ENCODE assay signal across 1 cellular context in genomic region chr6:124962617-124963415, GRCh38.
A peak's percentile ranks its signal among the peaks of the same experiment; 100 is the strongest.
TF ChIP-seq lines count a peak whose summit lies in the region.

No MANE protein-coding gene starts in this region.

TF ChIP-seq in HEK293, 187 proteins besides CTCF, POLR2A, EP300 and RAD21 (continued from another document and continues in another):
- TF ChIP-seq, protein P1, sequence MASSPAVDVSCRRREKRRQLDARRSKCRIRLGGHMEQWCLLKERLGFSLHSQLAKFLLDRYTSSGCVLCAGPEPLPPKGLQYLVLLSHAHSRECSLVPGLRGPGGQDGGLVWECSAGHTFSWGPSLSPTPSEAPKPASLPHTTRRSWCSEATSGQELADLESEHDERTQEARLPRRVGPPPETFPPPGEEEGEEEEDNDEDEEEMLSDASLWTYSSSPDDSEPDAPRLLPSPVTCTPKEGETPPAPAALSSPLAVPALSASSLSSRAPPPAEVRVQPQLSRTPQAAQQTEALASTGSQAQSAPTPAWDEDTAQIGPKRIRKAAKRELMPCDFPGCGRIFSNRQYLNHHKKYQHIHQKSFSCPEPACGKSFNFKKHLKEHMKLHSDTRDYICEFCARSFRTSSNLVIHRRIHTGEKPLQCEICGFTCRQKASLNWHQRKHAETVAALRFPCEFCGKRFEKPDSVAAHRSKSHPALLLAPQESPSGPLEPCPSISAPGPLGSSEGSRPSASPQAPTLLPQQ (tag by site-specific recombination; IDR thresholded peaks at IDR 0.05), result no peak
- TF ChIP-seq, protein P2, sequence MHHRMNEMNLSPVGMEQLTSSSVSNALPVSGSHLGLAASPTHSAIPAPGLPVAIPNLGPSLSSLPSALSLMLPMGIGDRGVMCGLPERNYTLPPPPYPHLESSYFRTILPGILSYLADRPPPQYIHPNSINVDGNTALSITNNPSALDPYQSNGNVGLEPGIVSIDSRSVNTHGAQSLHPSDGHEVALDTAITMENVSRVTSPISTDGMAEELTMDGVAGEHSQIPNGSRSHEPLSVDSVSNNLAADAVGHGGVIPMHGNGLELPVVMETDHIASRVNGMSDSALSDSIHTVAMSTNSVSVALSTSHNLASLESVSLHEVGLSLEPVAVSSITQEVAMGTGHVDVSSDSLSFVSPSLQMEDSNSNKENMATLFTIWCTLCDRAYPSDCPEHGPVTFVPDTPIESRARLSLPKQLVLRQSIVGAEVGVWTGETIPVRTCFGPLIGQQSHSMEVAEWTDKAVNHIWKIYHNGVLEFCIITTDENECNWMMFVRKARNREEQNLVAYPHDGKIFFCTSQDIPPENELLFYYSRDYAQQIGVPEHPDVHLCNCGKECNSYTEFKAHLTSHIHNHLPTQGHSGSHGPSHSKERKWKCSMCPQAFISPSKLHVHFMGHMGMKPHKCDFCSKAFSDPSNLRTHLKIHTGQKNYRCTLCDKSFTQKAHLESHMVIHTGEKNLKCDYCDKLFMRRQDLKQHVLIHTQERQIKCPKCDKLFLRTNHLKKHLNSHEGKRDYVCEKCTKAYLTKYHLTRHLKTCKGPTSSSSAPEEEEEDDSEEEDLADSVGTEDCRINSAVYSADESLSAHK (tag by site-specific recombination; IDR thresholded peaks at IDR 0.05), result peak; percentile 8; the same call in 1 of the 2 replicates
- TF ChIP-seq KLF16 (tag by site-specific recombination; IDR thresholded peaks at IDR 0.05), result peak; percentile 77
- TF ChIP-seq ZNF146 (tag by site-specific recombination; IDR thresholded peaks at IDR 0.05), result no peak
- no peak for TF ChIP-seq ZNF175 (tag by site-specific recombination; IDR thresholded peaks at IDR 0.05)
- TF ChIP-seq KLF9 (tag by site-specific recombination; IDR thresholded peaks at IDR 0.05; ENCODE audit: low read depth), result peak; percentile 31; the same call in 1 of the 2 replicates
- TF ChIP-seq ZNF654 (tag by site-specific recombination; IDR thresholded peaks at IDR 0.05; ENCODE audit: low read depth), result no peak
- TF ChIP-seq ZNF677 (tag by site-specific recombination; IDR thresholded peaks at IDR 0.05), result no peak
- 0 out of 2 replicates have a peak, but pooled peaks have one; percentile 28 for TF ChIP-seq ZNF423 (tag by site-specific recombination; IDR thresholded peaks at IDR 0.05)
- TF ChIP-seq, protein P3, sequence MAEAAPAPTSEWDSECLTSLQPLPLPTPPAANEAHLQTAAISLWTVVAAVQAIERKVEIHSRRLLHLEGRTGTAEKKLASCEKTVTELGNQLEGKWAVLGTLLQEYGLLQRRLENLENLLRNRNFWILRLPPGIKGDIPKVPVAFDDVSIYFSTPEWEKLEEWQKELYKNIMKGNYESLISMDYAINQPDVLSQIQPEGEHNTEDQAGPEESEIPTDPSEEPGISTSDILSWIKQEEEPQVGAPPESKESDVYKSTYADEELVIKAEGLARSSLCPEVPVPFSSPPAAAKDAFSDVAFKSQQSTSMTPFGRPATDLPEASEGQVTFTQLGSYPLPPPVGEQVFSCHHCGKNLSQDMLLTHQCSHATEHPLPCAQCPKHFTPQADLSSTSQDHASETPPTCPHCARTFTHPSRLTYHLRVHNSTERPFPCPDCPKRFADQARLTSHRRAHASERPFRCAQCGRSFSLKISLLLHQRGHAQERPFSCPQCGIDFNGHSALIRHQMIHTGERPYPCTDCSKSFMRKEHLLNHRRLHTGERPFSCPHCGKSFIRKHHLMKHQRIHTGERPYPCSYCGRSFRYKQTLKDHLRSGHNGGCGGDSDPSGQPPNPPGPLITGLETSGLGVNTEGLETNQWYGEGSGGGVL (tag by site-specific recombination; IDR thresholded peaks at IDR 0.05), result peak; percentile 90
- no peak for TF ChIP-seq ZNF274 (IDR thresholded peaks at IDR 0.05; ENCODE audit: low read length)
- TF ChIP-seq ZNF274 (tag by site-specific recombination; IDR thresholded peaks at IDR 0.05; ENCODE audit: borderline replicate concordance), result no peak
- TF ChIP-seq, protein P4, sequence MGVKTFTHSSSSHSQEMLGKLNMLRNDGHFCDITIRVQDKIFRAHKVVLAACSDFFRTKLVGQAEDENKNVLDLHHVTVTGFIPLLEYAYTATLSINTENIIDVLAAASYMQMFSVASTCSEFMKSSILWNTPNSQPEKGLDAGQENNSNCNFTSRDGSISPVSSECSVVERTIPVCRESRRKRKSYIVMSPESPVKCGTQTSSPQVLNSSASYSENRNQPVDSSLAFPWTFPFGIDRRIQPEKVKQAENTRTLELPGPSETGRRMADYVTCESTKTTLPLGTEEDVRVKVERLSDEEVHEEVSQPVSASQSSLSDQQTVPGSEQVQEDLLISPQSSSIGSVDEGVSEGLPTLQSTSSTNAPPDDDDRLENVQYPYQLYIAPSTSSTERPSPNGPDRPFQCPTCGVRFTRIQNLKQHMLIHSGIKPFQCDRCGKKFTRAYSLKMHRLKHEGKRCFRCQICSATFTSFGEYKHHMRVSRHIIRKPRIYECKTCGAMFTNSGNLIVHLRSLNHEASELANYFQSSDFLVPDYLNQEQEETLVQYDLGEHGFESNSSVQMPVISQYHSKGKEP (tag by site-specific recombination; IDR thresholded peaks at IDR 0.05), result no peak
- TF ChIP-seq ZBTB20 (tag by site-specific recombination; IDR thresholded peaks at IDR 0.05), result peak; percentile 84
- TF ChIP-seq ZBTB7A (tag by site-specific recombination; IDR thresholded peaks at IDR 0.05; ENCODE audit: low read depth), result 0 out of 2 replicates have a peak, but pooled peaks have one; percentile 55
- peak; percentile 50; the same call in 1 of the 2 replicates for TF ChIP-seq ZEB2 (tag by site-specific recombination; IDR thresholded peaks at IDR 0.05)
- peak; percentile 31; the same call in 1 of the 2 replicates for TF ChIP-seq ZFHX2 (tag by site-specific recombination; conservative IDR thresholded peaks at IDR 0.05)
- no peak for TF ChIP-seq ZNF48 (tag by site-specific recombination; IDR thresholded peaks at IDR 0.05)
- no peak for TF ChIP-seq ZNF16 (tag by site-specific recombination; IDR thresholded peaks at IDR 0.05; ENCODE audit: low read depth)
- no peak for TF ChIP-seq HOXC10 (CRISPR knock-in tag; IDR thresholded peaks at IDR 0.05)
- TF ChIP-seq KLF10 (tag by site-specific recombination; IDR thresholded peaks at IDR 0.05), result no peak
- TF ChIP-seq ZNF626 (tag by site-specific recombination; IDR thresholded peaks at IDR 0.05), result no peak
- no peak for TF ChIP-seq ZFP3 (tag by site-specific recombination; IDR thresholded peaks at IDR 0.05; ENCODE audit: low read depth)
- TF ChIP-seq ZNF239 (tag by site-specific recombination; IDR thresholded peaks at IDR 0.05), result no peak
- TF ChIP-seq ZNF768 (tag by site-specific recombination; IDR thresholded peaks at IDR 0.05), result no peak
- no peak for TF ChIP-seq ZNF558 (tag by site-specific recombination; IDR thresholded peaks at IDR 0.05)
- TF ChIP-seq, protein P5, sequence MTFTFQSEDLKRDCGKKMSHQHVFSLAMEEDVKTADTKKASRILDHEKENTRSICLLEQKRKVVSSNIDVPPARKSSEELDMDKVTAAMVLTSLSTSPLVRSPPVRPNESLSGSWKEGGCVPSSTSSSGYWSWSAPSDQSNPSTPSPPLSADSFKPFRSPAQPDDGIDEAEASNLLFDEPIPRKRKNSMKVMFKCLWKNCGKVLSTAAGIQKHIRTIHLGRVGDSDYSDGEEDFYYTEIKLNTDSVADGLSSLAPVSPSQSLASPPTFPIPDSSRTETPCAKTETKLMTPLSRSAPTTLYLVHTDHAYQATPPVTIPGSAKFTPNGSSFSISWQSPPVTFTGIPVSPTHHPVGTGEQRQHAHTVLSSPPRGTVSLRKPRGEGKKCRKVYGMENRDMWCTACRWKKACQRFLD (tag by site-specific recombination; IDR thresholded peaks at IDR 0.05), result no peak
- TF ChIP-seq ZFP69B (tag by site-specific recombination; IDR thresholded peaks at IDR 0.05), result no peak; the same call in 1 of the 2 replicates
- TF ChIP-seq, protein P6, sequence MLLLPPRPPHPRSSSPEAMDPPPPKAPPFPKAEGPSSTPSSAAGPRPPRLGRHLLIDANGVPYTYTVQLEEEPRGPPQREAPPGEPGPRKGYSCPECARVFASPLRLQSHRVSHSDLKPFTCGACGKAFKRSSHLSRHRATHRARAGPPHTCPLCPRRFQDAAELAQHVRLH (tag by site-specific recombination; IDR thresholded peaks at IDR 0.05), result no peak
- no peak; the same call in 1 of the 2 replicates for TF ChIP-seq ZNF2 (tag by site-specific recombination; IDR thresholded peaks at IDR 0.05)
- peak; percentile 68 for TF ChIP-seq REST (tag by site-specific recombination; IDR thresholded peaks at IDR 0.05)
- no peak for TF ChIP-seq ZNF623 (tag by site-specific recombination; IDR thresholded peaks at IDR 0.05)
- peak; percentile 89 for TF ChIP-seq MZF1 (tag by site-specific recombination; IDR thresholded peaks at IDR 0.05; ENCODE audit: borderline replicate concordance)
- no peak for TF ChIP-seq ZNF366 (tag by site-specific recombination; conservative IDR thresholded peaks at IDR 0.05)
- no peak for TF ChIP-seq ZNF302 (tag by site-specific recombination; IDR thresholded peaks at IDR 0.05; ENCODE audit: low read depth)
- TF ChIP-seq ZNF324 (tag by site-specific recombination; IDR thresholded peaks at IDR 0.05), result 0 out of 2 replicates have a peak, but pooled peaks have one; percentile 25
- no peak for TF ChIP-seq YY1 (tag by site-specific recombination; IDR thresholded peaks at IDR 0.05)
- no peak for TF ChIP-seq SCRT1 (tag by site-specific recombination; IDR thresholded peaks at IDR 0.05; ENCODE audit: borderline replicate concordance)
- TF ChIP-seq ZFP37 (tag by site-specific recombination; IDR thresholded peaks at IDR 0.05), result peak; percentile 28; the same call in 1 of the 2 replicates
- TF ChIP-seq, protein P7, sequence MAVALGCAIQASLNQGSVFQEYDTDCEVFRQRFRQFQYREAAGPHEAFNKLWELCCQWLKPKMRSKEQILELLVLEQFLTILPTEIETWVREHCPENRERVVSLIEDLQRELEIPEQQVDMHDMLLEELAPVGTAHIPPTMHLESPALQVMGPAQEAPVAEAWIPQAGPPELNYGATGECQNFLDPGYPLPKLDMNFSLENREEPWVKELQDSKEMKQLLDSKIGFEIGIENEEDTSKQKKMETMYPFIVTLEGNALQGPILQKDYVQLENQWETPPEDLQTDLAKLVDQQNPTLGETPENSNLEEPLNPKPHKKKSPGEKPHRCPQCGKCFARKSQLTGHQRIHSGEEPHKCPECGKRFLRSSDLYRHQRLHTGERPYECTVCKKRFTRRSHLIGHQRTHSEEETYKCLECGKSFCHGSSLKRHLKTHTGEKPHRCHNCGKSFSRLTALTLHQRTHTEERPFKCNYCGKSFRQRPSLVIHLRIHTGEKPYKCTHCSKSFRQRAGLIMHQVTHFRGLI (tag by site-specific recombination; IDR thresholded peaks at IDR 0.05), result peak; percentile 68
- TF ChIP-seq MYNN (tag by site-specific recombination; IDR thresholded peaks at IDR 0.05; ENCODE audit: borderline replicate concordance), result peak; percentile 44; the same call in 1 of the 2 replicates
- TF ChIP-seq ZNF132 (tag by site-specific recombination; IDR thresholded peaks at IDR 0.05; ENCODE audit: borderline replicate concordance), result no peak
- TF ChIP-seq, protein P8, sequence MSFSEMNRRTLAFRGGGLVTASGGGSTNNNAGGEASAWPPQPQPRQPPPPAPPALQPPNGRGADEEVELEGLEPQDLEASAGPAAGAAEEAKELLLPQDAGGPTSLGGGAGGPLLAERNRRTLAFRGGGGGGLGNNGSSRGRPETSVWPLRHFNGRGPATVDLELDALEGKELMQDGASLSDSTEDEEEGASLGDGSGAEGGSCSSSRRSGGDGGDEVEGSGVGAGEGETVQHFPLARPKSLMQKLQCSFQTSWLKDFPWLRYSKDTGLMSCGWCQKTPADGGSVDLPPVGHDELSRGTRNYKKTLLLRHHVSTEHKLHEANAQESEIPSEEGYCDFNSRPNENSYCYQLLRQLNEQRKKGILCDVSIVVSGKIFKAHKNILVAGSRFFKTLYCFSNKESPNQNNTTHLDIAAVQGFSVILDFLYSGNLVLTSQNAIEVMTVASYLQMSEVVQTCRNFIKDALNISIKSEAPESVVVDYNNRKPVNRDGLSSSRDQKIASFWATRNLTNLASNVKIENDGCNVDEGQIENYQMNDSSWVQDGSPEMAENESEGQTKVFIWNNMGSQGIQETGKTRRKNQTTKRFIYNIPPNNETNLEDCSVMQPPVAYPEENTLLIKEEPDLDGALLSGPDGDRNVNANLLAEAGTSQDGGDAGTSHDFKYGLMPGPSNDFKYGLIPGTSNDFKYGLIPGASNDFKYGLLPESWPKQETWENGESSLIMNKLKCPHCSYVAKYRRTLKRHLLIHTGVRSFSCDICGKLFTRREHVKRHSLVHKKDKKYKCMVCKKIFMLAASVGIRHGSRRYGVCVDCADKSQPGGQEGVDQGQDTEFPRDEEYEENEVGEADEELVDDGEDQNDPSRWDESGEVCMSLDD (tag by site-specific recombination; IDR thresholded peaks at IDR 0.05), result peak; percentile 73
- TF ChIP-seq SETDB1 (IDR thresholded peaks at IDR 0.05; ENCODE audit: insufficient read length, low read length), result no peak
- TF ChIP-seq ZNF501 (tag by site-specific recombination; IDR thresholded peaks at IDR 0.05), result 0 out of 2 replicates have a peak, but pooled peaks have one; percentile 42
- 0 out of 2 replicates have a peak, but pooled peaks have one; percentile 13 for TF ChIP-seq ZSCAN4 (tag by site-specific recombination; IDR thresholded peaks at IDR 0.05)
- no peak for TF ChIP-seq ZNF555 (tag by site-specific recombination; conservative IDR thresholded peaks at IDR 0.05)
- no peak for TF ChIP-seq ZNF76 (tag by site-specific recombination; IDR thresholded peaks at IDR 0.05; ENCODE audit: borderline replicate concordance, low read depth)
